2 cellular contexts compared by ENCODE assay signal in the genomic region with DNA sequence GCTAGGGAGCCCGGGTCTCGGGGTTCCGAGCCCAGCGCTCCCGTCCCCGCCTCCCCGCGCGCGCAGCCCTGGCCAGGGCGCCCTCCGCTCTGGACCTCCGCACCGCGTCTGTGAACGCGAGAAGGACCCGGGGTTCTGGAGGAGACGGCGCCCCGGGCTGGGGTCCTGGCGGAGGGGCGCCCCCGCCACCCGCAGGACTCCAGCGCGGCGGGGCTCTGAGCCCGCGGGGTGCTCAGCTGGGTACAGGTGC.
TF ChIP-seq lines count a peak whose summit lies in the region.

No MANE protein-coding gene starts in this region.

TF ChIP-seq in SK-N-SH treated with all-trans-retinoic acid at 6 μM for 48 hours, 23 proteins besides CTCF, POLR2A, EP300 and RAD21 (continued from another document):
- TF ChIP-seq, protein P1, sequence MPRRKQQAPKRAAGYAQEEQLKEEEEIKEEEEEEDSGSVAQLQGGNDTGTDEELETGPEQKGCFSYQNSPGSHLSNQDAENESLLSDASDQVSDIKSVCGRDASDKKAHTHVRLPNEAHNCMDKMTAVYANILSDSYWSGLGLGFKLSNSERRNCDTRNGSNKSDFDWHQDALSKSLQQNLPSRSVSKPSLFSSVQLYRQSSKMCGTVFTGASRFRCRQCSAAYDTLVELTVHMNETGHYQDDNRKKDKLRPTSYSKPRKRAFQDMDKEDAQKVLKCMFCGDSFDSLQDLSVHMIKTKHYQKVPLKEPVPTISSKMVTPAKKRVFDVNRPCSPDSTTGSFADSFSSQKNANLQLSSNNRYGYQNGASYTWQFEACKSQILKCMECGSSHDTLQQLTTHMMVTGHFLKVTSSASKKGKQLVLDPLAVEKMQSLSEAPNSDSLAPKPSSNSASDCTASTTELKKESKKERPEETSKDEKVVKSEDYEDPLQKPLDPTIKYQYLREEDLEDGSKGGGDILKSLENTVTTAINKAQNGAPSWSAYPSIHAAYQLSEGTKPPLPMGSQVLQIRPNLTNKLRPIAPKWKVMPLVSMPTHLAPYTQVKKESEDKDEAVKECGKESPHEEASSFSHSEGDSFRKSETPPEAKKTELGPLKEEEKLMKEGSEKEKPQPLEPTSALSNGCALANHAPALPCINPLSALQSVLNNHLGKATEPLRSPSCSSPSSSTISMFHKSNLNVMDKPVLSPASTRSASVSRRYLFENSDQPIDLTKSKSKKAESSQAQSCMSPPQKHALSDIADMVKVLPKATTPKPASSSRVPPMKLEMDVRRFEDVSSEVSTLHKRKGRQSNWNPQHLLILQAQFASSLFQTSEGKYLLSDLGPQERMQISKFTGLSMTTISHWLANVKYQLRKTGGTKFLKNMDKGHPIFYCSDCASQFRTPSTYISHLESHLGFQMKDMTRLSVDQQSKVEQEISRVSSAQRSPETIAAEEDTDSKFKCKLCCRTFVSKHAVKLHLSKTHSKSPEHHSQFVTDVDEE (CRISPR knock-in tag; IDR thresholded peaks at IDR 0.05): no peak
- TF ChIP-seq, protein P2, sequence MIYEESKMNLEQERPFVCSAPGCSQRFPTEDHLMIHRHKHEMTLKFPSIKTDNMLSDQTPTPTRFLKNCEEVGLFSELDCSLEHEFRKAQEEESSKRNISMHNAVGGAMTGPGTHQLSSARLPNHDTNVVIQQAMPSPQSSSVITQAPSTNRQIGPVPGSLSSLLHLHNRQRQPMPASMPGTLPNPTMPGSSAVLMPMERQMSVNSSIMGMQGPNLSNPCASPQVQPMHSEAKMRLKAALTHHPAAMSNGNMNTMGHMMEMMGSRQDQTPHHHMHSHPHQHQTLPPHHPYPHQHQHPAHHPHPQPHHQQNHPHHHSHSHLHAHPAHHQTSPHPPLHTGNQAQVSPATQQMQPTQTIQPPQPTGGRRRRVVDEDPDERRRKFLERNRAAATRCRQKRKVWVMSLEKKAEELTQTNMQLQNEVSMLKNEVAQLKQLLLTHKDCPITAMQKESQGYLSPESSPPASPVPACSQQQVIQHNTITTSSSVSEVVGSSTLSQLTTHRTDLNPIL (CRISPR knock-in tag; IDR thresholded peaks at IDR 0.05; ENCODE audit: low read depth): no peak
- TF ChIP-seq ZC3H10 (CRISPR knock-in tag; IDR thresholded peaks at IDR 0.05) (no peak), GLIS3 (CRISPR knock-in tag; IDR thresholded peaks at IDR 0.05) (no peak), ZNF8 (CRISPR knock-in tag; IDR thresholded peaks at IDR 0.05) (no peak), SNAI2 (CRISPR knock-in tag; IDR thresholded peaks at IDR 0.05) (no peak), TOX (CRISPR knock-in tag; IDR thresholded peaks at IDR 0.05; ENCODE audit: borderline replicate concordance) (no peak), ZNF70 (CRISPR knock-in tag; IDR thresholded peaks at IDR 0.05) (no peak), ZFP3 (CRISPR knock-in tag; IDR thresholded peaks at IDR 0.05) (no peak)
- TF ChIP-seq, protein P3, sequence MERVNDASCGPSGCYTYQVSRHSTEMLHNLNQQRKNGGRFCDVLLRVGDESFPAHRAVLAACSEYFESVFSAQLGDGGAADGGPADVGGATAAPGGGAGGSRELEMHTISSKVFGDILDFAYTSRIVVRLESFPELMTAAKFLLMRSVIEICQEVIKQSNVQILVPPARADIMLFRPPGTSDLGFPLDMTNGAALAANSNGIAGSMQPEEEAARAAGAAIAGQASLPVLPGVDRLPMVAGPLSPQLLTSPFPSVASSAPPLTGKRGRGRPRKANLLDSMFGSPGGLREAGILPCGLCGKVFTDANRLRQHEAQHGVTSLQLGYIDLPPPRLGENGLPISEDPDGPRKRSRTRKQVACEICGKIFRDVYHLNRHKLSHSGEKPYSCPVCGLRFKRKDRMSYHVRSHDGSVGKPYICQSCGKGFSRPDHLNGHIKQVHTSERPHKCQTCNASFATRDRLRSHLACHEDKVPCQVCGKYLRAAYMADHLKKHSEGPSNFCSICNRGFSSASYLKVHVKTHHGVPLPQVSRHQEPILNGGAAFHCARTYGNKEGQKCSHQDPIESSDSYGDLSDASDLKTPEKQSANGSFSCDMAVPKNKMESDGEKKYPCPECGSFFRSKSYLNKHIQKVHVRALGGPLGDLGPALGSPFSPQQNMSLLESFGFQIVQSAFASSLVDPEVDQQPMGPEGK (CRISPR knock-in tag; IDR thresholded peaks at IDR 0.05; ENCODE audit: borderline replicate concordance): no peak
- TF ChIP-seq, protein P4, sequence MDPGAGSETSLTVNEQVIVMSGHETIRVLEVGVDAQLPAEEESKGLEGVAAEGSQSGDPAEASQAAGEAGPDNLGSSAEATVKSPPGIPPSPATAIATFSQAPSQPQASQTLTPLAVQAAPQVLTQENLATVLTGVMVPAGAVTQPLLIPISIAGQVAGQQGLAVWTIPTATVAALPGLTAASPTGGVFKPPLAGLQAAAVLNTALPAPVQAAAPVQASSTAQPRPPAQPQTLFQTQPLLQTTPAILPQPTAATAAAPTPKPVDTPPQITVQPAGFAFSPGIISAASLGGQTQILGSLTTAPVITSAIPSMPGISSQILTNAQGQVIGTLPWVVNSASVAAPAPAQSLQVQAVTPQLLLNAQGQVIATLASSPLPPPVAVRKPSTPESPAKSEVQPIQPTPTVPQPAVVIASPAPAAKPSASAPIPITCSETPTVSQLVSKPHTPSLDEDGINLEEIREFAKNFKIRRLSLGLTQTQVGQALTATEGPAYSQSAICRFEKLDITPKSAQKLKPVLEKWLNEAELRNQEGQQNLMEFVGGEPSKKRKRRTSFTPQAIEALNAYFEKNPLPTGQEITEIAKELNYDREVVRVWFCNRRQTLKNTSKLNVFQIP (CRISPR knock-in tag; IDR thresholded peaks at IDR 0.05; ENCODE audit: borderline replicate concordance, low read depth): no peak

TF ChIP-seq in HEK293T, 16 proteins besides CTCF, POLR2A, EP300 and RAD21 (continued from another document):
- TF ChIP-seq FOXK2 (IDR thresholded peaks at IDR 0.05): no peak
- TF ChIP-seq ARNT (IDR thresholded peaks at IDR 0.05): no peak
- TF ChIP-seq ZNF384 (IDR thresholded peaks at IDR 0.05): no peak
- no peak for TF ChIP-seq SUZ12 (IDR thresholded peaks at IDR 0.05)
